In the genomic region with DNA sequence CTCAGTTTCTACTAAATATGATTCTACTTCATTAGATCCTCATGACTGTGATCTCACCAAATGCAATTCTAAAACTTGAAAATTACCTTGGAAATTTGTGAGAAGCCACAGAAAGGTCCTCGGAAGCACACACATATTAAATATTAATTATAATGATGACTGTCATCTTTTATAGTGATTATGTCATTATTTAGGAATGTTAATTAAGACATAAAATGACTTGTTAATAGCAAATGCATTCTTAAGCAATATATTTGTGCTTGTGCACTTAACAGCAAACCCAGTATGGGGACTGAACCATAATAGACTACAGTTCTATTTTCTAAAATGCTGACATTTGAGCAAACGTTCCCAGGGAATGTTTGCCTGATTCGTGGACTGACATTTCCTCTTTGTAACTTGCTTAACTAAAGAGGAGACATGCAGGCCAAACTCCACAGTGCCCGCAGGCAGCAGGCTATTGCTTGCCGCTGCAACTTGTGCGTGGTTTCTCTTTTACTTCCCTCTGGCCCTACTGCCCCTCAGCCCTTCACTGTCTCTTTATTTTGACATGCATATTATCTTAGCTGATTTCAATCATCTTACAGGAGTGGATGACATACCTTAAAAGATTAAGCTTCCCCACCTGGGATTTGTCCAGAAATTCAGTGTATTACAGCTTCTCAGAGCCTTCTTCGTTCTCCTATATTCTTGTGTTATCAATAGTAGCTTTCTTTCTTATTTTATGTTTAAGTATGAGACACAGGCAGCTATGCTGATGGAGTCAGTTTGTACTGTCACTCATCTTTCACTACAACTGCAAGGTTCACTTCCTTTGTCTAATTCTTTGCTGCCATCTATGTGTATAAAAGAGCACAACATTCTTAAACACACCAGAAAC, we compare ENCODE assay signal across 8 cellular contexts.
DNase-seq lines count a peak whose midpoint lies in the region; ATAC-seq and TF ChIP-seq lines count a peak whose summit lies in the region.

No MANE protein-coding gene starts in this region.

- H3K4me1 Mint-ChIP-seq in neural crest cell = peaks cover 4% of the 10 kb centered on the region

- H3K4me3 Mint-ChIP-seq in neural crest cell = no peak overlapping the region

- no peaks in the 10 kb centered on the region for H3K36me3 Mint-ChIP-seq in neural crest cell (ENCODE audit: low read depth)

- no peaks in the 10 kb centered on the region for H3K9me3 Mint-ChIP-seq in neural crest cell

- DNase-seq in DMS79 treated with DMSO at 0.1 percent for 48 hours (lab: John Stamatoyannopoulos, UW) (peak; percentile 19), DMS79 (lab: John Stamatoyannopoulos, UW) (no peak), Kasumi-1 (lab: John Stamatoyannopoulos, UW) (peak; percentile 76 to 88), SK-N-DZ (ENCODE audit: low spot score) (peak; percentile 74), neural crest cell (ENCODE audit: low read depth, low spot score) (no peak), middle frontal gyrus (ENCODE audit: extremely low spot score, low spot score) (no peak)

- H3K27ac Mint-ChIP-seq in neural crest cell (ENCODE audit: unreplicated experiment) = no peak overlapping the region

- peak; percentile 78 for TF ChIP-seq CTCF in neural crest cell (conservative IDR thresholded peaks at IDR 0.05)

- no peaks in the 10 kb centered on the region for H3K27me3 Mint-ChIP-seq in neural crest cell (ENCODE audit: low read depth)

- ATAC-seq in esophagus mucosa (peak; percentile 64), GM19023 (IDR thresholded peaks at IDR 0.05; ENCODE audit: unreplicated experiment) (no peak)

Comparison
In these comparisons a context has a peak if more than half of its experiments do, and no peak if none do; other contexts are left out.
1. DNase-seq: peak in DMS79 treated with DMSO at 0.1 percent for 48 hours (single experiment), Kasumi-1 (2 of 2) and SK-N-DZ (single experiment); none in DMS79 (single experiment), neural crest cell (single experiment) and middle frontal gyrus (single experiment).